Comparison of ENCODE assay signal across 6 cellular contexts in the genomic region with DNA sequence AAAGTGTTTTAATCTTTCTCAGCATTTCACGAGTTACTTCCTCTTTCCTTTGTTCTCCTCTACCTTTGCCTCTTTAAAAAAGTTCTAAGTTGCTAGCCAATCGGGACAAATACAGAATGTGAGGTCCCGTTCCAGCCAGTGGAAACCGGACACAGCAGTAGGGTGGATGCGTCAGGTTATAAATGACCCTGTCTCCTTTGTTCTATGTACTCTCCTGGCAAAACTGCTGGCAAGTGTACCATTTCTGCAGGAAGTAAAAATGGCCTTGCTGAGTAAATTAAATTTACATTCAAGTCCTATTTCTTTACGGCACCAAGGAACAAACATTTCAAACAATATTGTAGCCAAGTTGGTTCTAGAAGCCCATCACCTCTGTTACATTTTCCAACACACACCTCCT. TPM values are rescaled to one million over a fixed set of nuclear protein-coding genes. Genes with fewer than 3 reads are reported as not detected.
"Had no signal": no experiment of that assay in that cellular context is flagged by ENCODE, and none has a peak within 500 bp of the region (broad histone marks: within the 10 kb centered on the region; RNA-seq: fewer than 3 reads in every experiment).

No MANE protein-coding gene starts in this region.

RNA-seq across cellular contexts. Expression of a gene that starts 3.4 kb away (rescaled TPM):
- total RNA-seq: activated CD4-positive, alpha-beta memory T cell treated with anti-CD3 and anti-CD28 coated beads, Interleukin-2, amount 10 ng/mL, durations not matched to agents 7 days and 5 days; activated CD8-positive, alpha-beta memory T cell treated with anti-CD3 and anti-CD28 coated beads, Interleukin-2, amount 10 ng/mL, durations not matched to agents 7 days and 5 days; PC-3; Peyer's patch; SK-MEL-5; T-helper 1 cell treated with Interleukin-12 subunit alpha and Interleukin-12 subunit beta and Interleukin-4 antibody, amounts not matched to agents 30 ng/mL and 1 ng/mL, for 36 hours had no signal
